1 cellular context compared by ENCODE assay signal in genomic region chr16:23026777-23027362, GRCh38.
TF ChIP-seq lines count a peak whose summit lies in the region.

No MANE protein-coding gene starts in this region.

TF ChIP-seq in HepG2, 621 proteins besides CTCF, POLR2A, EP300 and RAD21 (continued from another document):
- TF ChIP-seq KAT7 (CRISPR knock-in tag; IDR thresholded peaks at IDR 0.05; ENCODE audit: borderline replicate concordance): no peak
- no peak; the same call in 1 of the 2 replicates for TF ChIP-seq ATF3 (CRISPR knock-in tag; IDR thresholded peaks at IDR 0.05)
- peak; percentile 84 for TF ChIP-seq HDAC2 (CRISPR knock-in tag; IDR thresholded peaks at IDR 0.05)
- no peak for TF ChIP-seq IRF1 (CRISPR knock-in tag; IDR thresholded peaks at IDR 0.05; ENCODE audit: low read depth)
- TF ChIP-seq PAF1 (CRISPR knock-in tag; IDR thresholded peaks at IDR 0.05): no peak
- no peak for TF ChIP-seq MAX (IDR thresholded peaks at IDR 0.05)
- no peak for TF ChIP-seq LBX2 (CRISPR knock-in tag; IDR thresholded peaks at IDR 0.05; ENCODE audit: borderline replicate concordance)
